Comparison of ENCODE assay signal across 1 cellular context in genomic region chr22:45518580-45518991, GRCh38.
TF ChIP-seq lines count a peak whose summit lies in the region.

No MANE protein-coding gene starts in this region.

TF ChIP-seq in WTC11, 78 proteins besides CTCF, POLR2A, EP300 and RAD21 (continued from another document):
- TF ChIP-seq ZNF121 (CRISPR knock-in tag; IDR thresholded peaks at IDR 0.05): no peak
- no peak for TF ChIP-seq JUN (CRISPR knock-in tag; IDR thresholded peaks at IDR 0.05)
- TF ChIP-seq, protein P1, sequence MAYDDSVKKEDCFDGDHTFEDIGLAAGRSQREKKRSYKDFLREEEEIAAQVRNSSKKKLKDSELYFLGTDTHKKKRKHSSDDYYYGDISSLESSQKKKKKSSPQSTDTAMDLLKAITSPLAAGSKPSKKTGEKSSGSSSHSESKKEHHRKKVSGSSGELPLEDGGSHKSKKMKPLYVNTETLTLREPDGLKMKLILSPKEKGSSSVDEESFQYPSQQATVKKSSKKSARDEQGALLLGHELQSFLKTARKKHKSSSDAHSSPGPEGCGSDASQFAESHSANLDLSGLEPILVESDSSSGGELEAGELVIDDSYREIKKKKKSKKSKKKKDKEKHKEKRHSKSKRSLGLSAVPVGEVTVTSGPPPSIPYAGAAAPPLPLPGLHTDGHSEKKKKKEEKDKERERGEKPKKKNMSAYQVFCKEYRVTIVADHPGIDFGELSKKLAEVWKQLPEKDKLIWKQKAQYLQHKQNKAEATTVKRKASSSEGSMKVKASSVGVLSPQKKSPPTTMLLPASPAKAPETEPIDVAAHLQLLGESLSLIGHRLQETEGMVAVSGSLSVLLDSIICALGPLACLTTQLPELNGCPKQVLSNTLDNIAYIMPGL (CRISPR knock-in tag; IDR thresholded peaks at IDR 0.05): no peak
- no peak for TF ChIP-seq ZBTB43 (CRISPR knock-in tag; IDR thresholded peaks at IDR 0.05)
- TF ChIP-seq ARID4B (CRISPR knock-in tag; IDR thresholded peaks at IDR 0.05; ENCODE audit: borderline replicate concordance): no peak
